In the genomic region with DNA sequence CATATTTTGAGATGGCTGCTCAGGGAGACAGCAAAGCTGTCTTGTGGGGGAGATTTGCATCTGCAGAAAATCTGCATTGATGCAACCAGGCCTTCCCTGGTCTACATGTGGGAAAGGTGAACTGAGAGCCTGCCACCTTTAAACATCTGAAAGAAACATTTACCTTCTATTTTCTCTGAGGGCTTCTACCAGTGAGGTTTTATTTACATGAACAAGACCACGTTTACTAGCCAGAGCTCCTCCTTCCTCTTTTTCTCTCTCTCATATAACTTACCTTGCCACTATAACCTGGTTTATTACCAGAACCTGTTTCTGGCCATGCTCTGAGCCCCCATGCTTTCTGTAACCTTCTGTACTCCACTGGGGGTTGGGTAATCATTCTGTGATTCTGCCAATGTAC, we compare ENCODE assay signal across 20 cellular contexts. TPM values are rescaled to one million over a fixed set of nuclear protein-coding genes. Genes with fewer than 3 reads are reported as not detected.
DNase-seq lines count a peak whose midpoint lies in the region; ATAC-seq and TF ChIP-seq lines count a peak whose summit lies in the region.
"Had no signal": no experiment of that assay in that cellular context is flagged by ENCODE, and none has a peak within 500 bp of the region (broad histone marks: within the 10 kb centered on the region; RNA-seq: fewer than 3 reads in every experiment).

No MANE protein-coding gene starts in this region.

- H3K4me3 Mint-ChIP-seq in naive B cell, result peak overlapping the region in 5 of 8 donors; percentile 2 to 54 (median 24)
- H3K4me3 Mint-ChIP-seq: activated naive CD4-positive, alpha-beta T cell treated with anti-CD3 and anti-CD28 coated beads for 36 hours; brain had no signal

- H3K9ac ChIP-seq in OCI-LY1 (ENCODE audit: low read length), result peak overlapping the region; percentile 60; the same call in 1 of the 2 replicates

- H3K27ac Mint-ChIP-seq in naive B cell, result peak overlapping the region; percentile 42 to 93 (median 78)
- H3K27ac Mint-ChIP-seq: activated naive CD4-positive, alpha-beta T cell treated with anti-CD3 and anti-CD28 coated beads for 36 hours; brain had no signal

- peaks cover 6% of the 10 kb centered on the region; the same call in 1 of the 2 replicates for H3K9me3 ChIP-seq in OCI-LY1 (ENCODE audit: low read length)
- H3K9me3 ChIP-seq: BE2C, HAP-1 had no signal

- H3K4me1 Mint-ChIP-seq in naive B cell, result peaks cover 49 to 72% (median 49%) of the 10 kb centered on the region in 3 donors
- H3K4me1 Mint-ChIP-seq: brain had no signal

- H3K4me1 ChIP-seq in OCI-LY1 (ENCODE audit: insufficient read depth, low read length, severe bottlenecking), result peaks cover 90% of the 10 kb centered on the region
- H3K4me1 ChIP-seq: BE2C, HAP-1 had no signal

- H3K36me3 ChIP-seq in OCI-LY1 (ENCODE audit: insufficient read depth, low read length), result no peaks in the 10 kb centered on the region
- H3K36me3 ChIP-seq: BE2C, HAP-1 had no signal

- TF ChIP-seq CTCF in OCI-LY1 (IDR thresholded peaks at IDR 0.05; ENCODE audit: low read length), result no peak

- peak overlapping the region; percentile 52 for H3K4me2 ChIP-seq in OCI-LY1 (ENCODE audit: low read length)

- no peak overlapping the region for H3K4me3 ChIP-seq in OCI-LY1 (ENCODE audit: low read depth, low read length, poor library complexity, severe bottlenecking)
- H3K4me3 ChIP-seq: HAP-1 had no signal

- peaks cover 0 to 4% (median 0%) of the 10 kb centered on the region in 7 donors for H3K9me3 Mint-ChIP-seq in naive B cell
- H3K9me3 Mint-ChIP-seq: activated naive CD4-positive, alpha-beta T cell treated with anti-CD3 and anti-CD28 coated beads for 36 hours had no signal

- H2AFZ ChIP-seq in OCI-LY1 (ENCODE audit: low read length), result no peak overlapping the region

- peak overlapping the region; percentile 99 for H3K27ac ChIP-seq in OCI-LY1 (ENCODE audit: low read depth, low read length, poor library complexity, severe bottlenecking)

- ATAC-seq in GM19455 (IDR thresholded peaks at IDR 0.05; ENCODE audit: unreplicated experiment) (peak; percentile 53), HG03039 (IDR thresholded peaks at IDR 0.05; ENCODE audit: unreplicated experiment) (peak; percentile 53), naive B cell (ENCODE audit: low read depth in 2 of 2) (peak; percentile 87 to 88)

- DNase-seq in naive B cell (peak; percentile 53), NCI-H2029 (lab: John Stamatoyannopoulos, UW) (no peak), HT-29 (ENCODE audit: low spot score) (no peak)
- DNase-seq in effector CD4-positive, alpha-beta T cell, result no peak
- no peak for DNase-seq in activated naive CD4-positive, alpha-beta T cell treated with anti-CD3 and anti-CD28 coated beads, Interleukin-2, amount 50 U/mL, for 16 hours
- DNase-seq: activated CD4-positive, alpha-beta T cell treated with anti-CD3 and anti-CD28 coated beads for 1 hour; activated CD8-positive, alpha-beta memory T cell treated with anti-CD3 and anti-CD28 coated beads, Interleukin-2, amount 50 U/mL, for 4 hours; activated naive CD4-positive, alpha-beta T cell treated with anti-CD3 and anti-CD28 coated beads for 36 hours; BE2C; DMS53; MM.1S; NCI-H2107; occipital lobe; stimulated activated CD4-positive, alpha-beta T cell treated with anti-CD3 and anti-CD28 coated beads, Interleukin-2, amount 100 ng/mL, for 48 hours; T-helper 2 cell had no signal

- H3K36me3 Mint-ChIP-seq in naive B cell, result no peaks in the 10 kb centered on the region
- H3K36me3 Mint-ChIP-seq: brain had no signal

- H3F3A ChIP-seq in OCI-LY1 (ENCODE audit: insufficient read depth, low read length), result peaks cover 19% of the 10 kb centered on the region

- H3K27me3 Mint-ChIP-seq in naive B cell, result no peaks in the 10 kb centered on the region

- H3K27me3 ChIP-seq in OCI-LY1 (ENCODE audit: insufficient read depth, low read length), result no peaks in the 10 kb centered on the region

- no peaks in the 10 kb centered on the region for H3K9me2 ChIP-seq in OCI-LY1 (ENCODE audit: low read depth, low read length)

- H4K20me1 ChIP-seq in OCI-LY1 (ENCODE audit: insufficient read depth, low read length), result no peaks in the 10 kb centered on the region

- H3K79me2 ChIP-seq in OCI-LY1 (ENCODE audit: insufficient read depth, low read length), result no peaks in the 10 kb centered on the region

RNA-seq across cellular contexts. Expression of a gene that starts 14.4 kb away (rescaled TPM):
- 100 to 1,000 TPM; 102 to 156 (median 129) TPM for polyA plus RNA-seq in naive B cell (ENCODE audit: low read depth in 6 of 6)
- total RNA-seq in HT-29 (2014; rRNA removed; shearing (Covaris generic)), result not detected in 2 replicates
